In genomic region chr6:169866140-169866534, GRCh38 we compare ENCODE assay signal across 25 cellular contexts.
DNase-seq lines count a peak whose midpoint lies in the region; ATAC-seq and TF ChIP-seq lines count a peak whose summit lies in the region.
"Had no signal": no experiment of that assay in that cellular context is flagged by ENCODE, and none has a peak within 500 bp of the region (broad histone marks: within the 10 kb centered on the region; RNA-seq: fewer than 3 reads in every experiment).

No MANE protein-coding gene starts in this region.

- peak overlapping the region; percentile 88 for H3K4me2 ChIP-seq in BLaER1
- H3K4me2 ChIP-seq: A549, KMS-11, PC-9 had no signal

- H4K20me1 ChIP-seq in BLaER1: no peaks in the 10 kb centered on the region

- H3K27ac ChIP-seq in BLaER1 (peak overlapping the region; percentile 89), testis (no peak overlapping the region)
- H3K27ac ChIP-seq: A549, C4-2B, HL-60, KMS-11, PC-9 had no signal

- peaks cover 0 to 5% (median 1%) of the 10 kb centered on the region in 7 donors for H3K9me3 Mint-ChIP-seq in CD14-positive monocyte
- H3K9me3 Mint-ChIP-seq in immature natural killer cell: no peaks in the 10 kb centered on the region
- H3K9me3 Mint-ChIP-seq: CD8-positive, alpha-beta memory T cell had no signal

- ATAC-seq in GM19395 (IDR thresholded peaks at IDR 0.05; ENCODE audit: unreplicated experiment) (no peak), GM21529 (IDR thresholded peaks at IDR 0.05; ENCODE audit: unreplicated experiment) (no peak)
- ATAC-seq: A549 had no signal

- intact Hi-C loops in CD14-positive monocyte (cut with micrococcal nuclease) (no loop called here), testis (cut with DNase I; ENCODE audit: low total_unique reads) (no loop called here)

- TF ChIP-seq CTCF in CD14-positive monocyte (IDR thresholded peaks at IDR 0.05) (no peak), testis (IDR thresholded peaks at IDR 0.05) (no peak)

- peaks cover 85% of the 10 kb centered on the region for H3K4me1 ChIP-seq in BLaER1
- peaks cover 6% of the 10 kb centered on the region for H3K4me1 ChIP-seq in testis
- H3K4me1 ChIP-seq: A549 had no signal

- H3K9ac ChIP-seq in BLaER1: peak overlapping the region; percentile 61
- H3K9ac ChIP-seq: KMS-11 had no signal

- H3K4me3 Mint-ChIP-seq in CD14-positive monocyte (no peak overlapping the region), immature natural killer cell (no peak overlapping the region)
- H3K4me3 Mint-ChIP-seq: CD8-positive, alpha-beta memory T cell; IgD-negative memory B cell had no signal

- H3K4me3 ChIP-seq in BLaER1 (no peak overlapping the region), testis (no peak overlapping the region)
- H3K4me3 ChIP-seq: A549, PC-9 had no signal

- H3K27me3 Mint-ChIP-seq in CD14-positive monocyte (ENCODE audit: low read depth in 3 of 3) (peaks cover 1 to 3% (median 1%) of the 10 kb centered on the region in 3 donors), immature natural killer cell (ENCODE audit: low read depth in 3 of 3) (peaks cover 2 to 8% (median 3%) of the 10 kb centered on the region in 3 donors)

- H3K36me3 ChIP-seq in BLaER1 (no peaks in the 10 kb centered on the region), testis (ENCODE audit: low read depth, missing control alignments) (no peaks in the 10 kb centered on the region)

- no peaks in the 10 kb centered on the region for H3K27me3 ChIP-seq in BLaER1
- H3K27me3 ChIP-seq in testis: no peaks in the 10 kb centered on the region

- 87 to 93% methylated on average over 8 to 10 of the region's 10 CpGs for WGBS in testis, 2 donors

- H3K27ac Mint-ChIP-seq in CD14-positive monocyte: no peak overlapping the region
- H3K27ac Mint-ChIP-seq in immature natural killer cell: no peak overlapping the region
- H3K27ac Mint-ChIP-seq: CD8-positive, alpha-beta memory T cell; IgD-negative memory B cell had no signal

- DNase-seq in CD14-positive monocyte (ENCODE audit: low spot score) (peak; percentile 42), mesenteric fat pad (ENCODE audit: low spot score) (peak; percentile 72), testis (peak; percentile 6), immature natural killer cell (no peak)
- DNase-seq: AML-193; Calu3; CD8-positive, alpha-beta memory T cell; DMS79 treated with DMSO at 0.1 percent for 48 hours; GF-D8; MM.1S; NCI-H1417; NCI-H1694; NCI-H2081; NCI-H2227 treated with DMSO at 0.1 percent for 48 hours; NCI-H526 treated with DMSO at 0.1 percent for 48 hours; PC-9; SHP77 had no signal

- H3K4me1 Mint-ChIP-seq in CD14-positive monocyte (peaks cover 4% of the 10 kb centered on the region), immature natural killer cell (peaks cover 29 to 34% of the 10 kb centered on the region in 2 donors)

- H3K36me3 Mint-ChIP-seq in CD14-positive monocyte: no peaks in the 10 kb centered on the region
- H3K36me3 Mint-ChIP-seq in immature natural killer cell: peaks cover 0 to 4% (median 0%) of the 10 kb centered on the region in 3 donors
- H3K36me3 Mint-ChIP-seq: IgD-negative memory B cell had no signal

- TF ChIP-seq POLR2A in testis (IDR thresholded peaks at IDR 0.05): no peak

- H3K9me3 ChIP-seq in BLaER1 (peaks cover 28% of the 10 kb centered on the region), testis (no peaks in the 10 kb centered on the region)
- H3K9me3 ChIP-seq: A549 had no signal

Comparison
In these comparisons a context has a peak if more than half of its experiments do, and no peak if none do; other contexts are left out.
1. DNase-seq: peak in CD14-positive monocyte (single experiment), mesenteric fat pad (single experiment) and testis (single experiment); none in immature natural killer cell (0 of 3).